Comparison of ENCODE assay signal across 1 cellular context in the genomic region with DNA sequence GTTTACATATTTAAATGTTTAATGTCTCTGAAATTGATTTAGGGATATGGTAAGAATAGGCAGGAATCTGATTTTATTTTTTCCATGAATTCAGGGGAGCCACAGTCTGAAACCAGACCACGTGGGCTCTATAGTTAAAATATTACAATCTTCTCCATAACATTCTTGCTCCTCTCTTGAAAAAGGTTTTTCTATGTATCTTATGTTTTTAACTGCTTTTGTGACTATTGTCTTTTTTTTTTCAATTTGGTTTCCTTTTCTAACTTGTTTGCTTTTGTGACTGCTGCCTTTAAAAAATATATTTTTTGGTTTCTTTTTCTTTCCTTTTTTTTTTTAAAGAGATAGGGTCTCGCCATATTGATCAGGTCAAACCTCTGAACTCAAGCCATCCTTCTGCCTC.
TF ChIP-seq lines count a peak whose summit lies in the region.

No MANE protein-coding gene starts in this region.

TF ChIP-seq in GM12878, 131 proteins besides CTCF, POLR2A, EP300 and RAD21:
- TF ChIP-seq BCL3 (IDR thresholded peaks at IDR 0.05; ENCODE audit: borderline replicate concordance, insufficient read depth, low read depth, low read length, poor library complexity, severe bottlenecking) (no peak), HDGF (IDR thresholded peaks at IDR 0.05) (0 out of 2 replicates have a peak, but pooled peaks have one; percentile 18), IKZF2 (IDR thresholded peaks at IDR 0.05) (no peak), KAT2A (conservative IDR thresholded peaks at IDR 0.05; ENCODE audit: control insufficient read depth, low read depth, low read length) (no peak), NR2F1 (conservative IDR thresholded peaks at IDR 0.05) (no peak), RAD51 (IDR thresholded peaks at IDR 0.05) (peak; percentile 48; the same call in 1 of the 2 replicates), ZNF384 (IDR thresholded peaks at IDR 0.05; ENCODE audit: borderline replicate concordance, low read depth, low read length) (peak; percentile 57), CBFB (IDR thresholded peaks at IDR 0.05; ENCODE audit: low read depth) (no peak)
- TF ChIP-seq, protein P1, sequence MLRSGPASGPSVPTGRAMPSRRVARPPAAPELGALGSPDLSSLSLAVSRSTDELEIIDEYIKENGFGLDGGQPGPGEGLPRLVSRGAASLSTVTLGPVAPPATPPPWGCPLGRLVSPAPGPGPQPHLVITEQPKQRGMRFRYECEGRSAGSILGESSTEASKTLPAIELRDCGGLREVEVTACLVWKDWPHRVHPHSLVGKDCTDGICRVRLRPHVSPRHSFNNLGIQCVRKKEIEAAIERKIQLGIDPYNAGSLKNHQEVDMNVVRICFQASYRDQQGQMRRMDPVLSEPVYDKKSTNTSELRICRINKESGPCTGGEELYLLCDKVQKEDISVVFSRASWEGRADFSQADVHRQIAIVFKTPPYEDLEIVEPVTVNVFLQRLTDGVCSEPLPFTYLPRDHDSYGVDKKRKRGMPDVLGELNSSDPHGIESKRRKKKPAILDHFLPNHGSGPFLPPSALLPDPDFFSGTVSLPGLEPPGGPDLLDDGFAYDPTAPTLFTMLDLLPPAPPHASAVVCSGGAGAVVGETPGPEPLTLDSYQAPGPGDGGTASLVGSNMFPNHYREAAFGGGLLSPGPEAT (IDR thresholded peaks at IDR 0.05; ENCODE audit: low read depth), result peak; percentile 20; the same call in 1 of the 2 replicates
- TF ChIP-seq, protein P2, sequence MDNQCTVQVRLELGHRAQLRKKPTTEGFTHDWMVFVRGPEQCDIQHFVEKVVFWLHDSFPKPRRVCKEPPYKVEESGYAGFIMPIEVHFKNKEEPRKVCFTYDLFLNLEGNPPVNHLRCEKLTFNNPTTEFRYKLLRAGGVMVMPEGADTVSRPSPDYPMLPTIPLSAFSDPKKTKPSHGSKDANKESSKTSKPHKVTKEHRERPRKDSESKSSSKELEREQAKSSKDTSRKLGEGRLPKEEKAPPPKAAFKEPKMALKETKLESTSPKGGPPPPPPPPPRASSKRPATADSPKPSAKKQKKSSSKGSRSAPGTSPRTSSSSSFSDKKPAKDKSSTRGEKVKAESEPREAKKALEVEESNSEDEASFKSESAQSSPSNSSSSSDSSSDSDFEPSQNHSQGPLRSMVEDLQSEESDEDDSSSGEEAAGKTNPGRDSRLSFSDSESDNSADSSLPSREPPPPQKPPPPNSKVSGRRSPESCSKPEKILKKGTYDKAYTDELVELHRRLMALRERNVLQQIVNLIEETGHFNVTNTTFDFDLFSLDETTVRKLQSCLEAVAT (IDR thresholded peaks at IDR 0.05), result peak; percentile 67
